Comparison of ENCODE assay signal across 29 cellular contexts in genomic region chr14:70320294-70320693, GRCh38.
"Had no signal": no experiment of that assay in that cellular context is flagged by ENCODE, and none has a peak within 500 bp of the region (broad histone marks: within the 10 kb centered on the region; RNA-seq: fewer than 3 reads in every experiment).

No MANE protein-coding gene starts in this region.

- H3K4me1 ChIP-seq: colonic mucosa, esophagus muscularis mucosa, esophagus squamous epithelium, foreskin keratinocyte, gastrocnemius medialis, gastroesophageal sphincter, heart left ventricle, heart right ventricle had no signal

- H3K4me3 Mint-ChIP-seq: dendritic cell treated with granulocyte-macrophage colony-stimulating factor and Interleukin-4, amounts not matched to agents 40 ng/mL and 50 ng/mL, for 4 days; effector memory CD8-positive, alpha-beta T cell; endodermal cell had no signal

- FAIRE-seq: colon, endometrium, endothelial cell of umbilical vein, frontal cortex had no signal

- DNase-seq: colonic mucosa; cortex of kidney; dermis blood vessel endothelial cell; dorsolateral prefrontal cortex; effector CD4-positive, alpha-beta T cell; effector CD8-positive, alpha-beta T cell; effector memory CD4-positive, alpha-beta T cell; effector memory CD8-positive, alpha-beta T cell; endodermal cell; erythroblast; esophagus squamous epithelium; foreskin fibroblast; foreskin keratinocyte; foreskin melanocyte; gastrocnemius medialis; glutamatergic neuron; head of caudate nucleus; heart left ventricle; heart right ventricle had no signal

- ATAC-seq: effector memory CD8-positive, alpha-beta T cell; esophagus mucosa; foreskin keratinocyte; gastrocnemius medialis; gastroesophageal sphincter; heart left ventricle; heart right ventricle had no signal

- H3K27ac ChIP-seq: colonic mucosa, coronary artery, dorsolateral prefrontal cortex, epithelial cell of prostate, esophagus muscularis mucosa, esophagus squamous epithelium, foreskin keratinocyte, gastrocnemius medialis, gastroesophageal sphincter, heart left ventricle, heart right ventricle had no signal

- H3K9me3 Mint-ChIP-seq: dendritic cell treated with granulocyte-macrophage colony-stimulating factor and Interleukin-4, amounts not matched to agents 40 ng/mL and 50 ng/mL, for 4 days; effector memory CD8-positive, alpha-beta T cell had no signal

- H3K36me3 ChIP-seq: colonic mucosa had no signal

- H3K27me3 ChIP-seq: colonic mucosa, esophagus squamous epithelium, foreskin keratinocyte, gastrocnemius medialis, heart left ventricle had no signal

- H3K27ac Mint-ChIP-seq: dendritic cell treated with granulocyte-macrophage colony-stimulating factor and Interleukin-4, amounts not matched to agents 40 ng/mL and 50 ng/mL, for 4 days; effector memory CD8-positive, alpha-beta T cell; endodermal cell had no signal

- H3K4me3 ChIP-seq: colonic mucosa, coronary artery, dorsolateral prefrontal cortex, esophagus muscularis mucosa, esophagus squamous epithelium, gastrocnemius medialis, gastroesophageal sphincter, heart left ventricle, heart right ventricle had no signal

- H3K9me3 ChIP-seq: colonic mucosa, esophagus muscularis mucosa, esophagus squamous epithelium, gastrocnemius medialis, gastroesophageal sphincter, heart left ventricle, heart right ventricle had no signal
